10 cellular contexts compared by ENCODE assay signal in genomic region chr15:40100947-40101905, GRCh38. TPM values are rescaled to one million over a fixed set of nuclear protein-coding genes. Genes with fewer than 3 reads are reported as not detected.
DNase-seq lines count a peak whose midpoint lies in the region; ATAC-seq, FAIRE-seq and TF ChIP-seq lines count a peak whose summit lies in the region.
"Had no signal": no experiment of that assay in that cellular context is flagged by ENCODE, and none has a peak within 500 bp of the region (broad histone marks: within the 10 kb centered on the region; RNA-seq: fewer than 3 reads in every experiment).

No MANE protein-coding gene starts in this region.

- H3K27me3 ChIP-seq in CD4-positive, alpha-beta T cell (ENCODE audit: control insufficient read depth, insufficient read depth, low read length): no peaks in the 10 kb centered on the region
- H3K27me3 ChIP-seq in Karpas-422 (ENCODE audit: low read length) (no peaks in the 10 kb centered on the region), astrocyte (ENCODE audit: insufficient read depth, low read length) (no peaks in the 10 kb centered on the region), pancreas (no peaks in the 10 kb centered on the region)

- no peaks in the 10 kb centered on the region for H3K9me2 ChIP-seq in Karpas-422 (replicated peaks; ENCODE audit: insufficient read depth, low read length)

- peak overlapping the region; percentile 49 for H3K4me3 Mint-ChIP-seq in CD4-positive, alpha-beta T cell
- peak overlapping the region; percentile 67 for H3K4me3 Mint-ChIP-seq in astrocyte (ENCODE audit: unreplicated experiment)

- H3K27ac Mint-ChIP-seq in CD4-positive, alpha-beta T cell: peak overlapping the region; percentile 24
- peak overlapping the region; percentile 6 for H3K27ac Mint-ChIP-seq in astrocyte (ENCODE audit: unreplicated experiment)

- peaks cover 63% of the 10 kb centered on the region for H3K4me1 Mint-ChIP-seq in CD4-positive, alpha-beta T cell (ENCODE audit: low read depth)
- H3K4me1 Mint-ChIP-seq in astrocyte (ENCODE audit: low read depth, unreplicated experiment): peaks cover 82% of the 10 kb centered on the region

- no peaks in the 10 kb centered on the region; the same call in 1 of the 2 replicates for H4K20me1 ChIP-seq in Karpas-422 (ENCODE audit: insufficient read depth, low read depth, low read length)
- no peaks in the 10 kb centered on the region for H4K20me1 ChIP-seq in astrocyte (ENCODE audit: insufficient read depth, low read length)

- H3K36me3 ChIP-seq in Karpas-422 (ENCODE audit: insufficient read depth, low read length) (no peaks in the 10 kb centered on the region), astrocyte (ENCODE audit: insufficient read depth, low read length) (no peaks in the 10 kb centered on the region), pancreas (no peaks in the 10 kb centered on the region)

- H3K4me3 ChIP-seq in Karpas-422 (ENCODE audit: low read length) (no peak overlapping the region; the same call in 1 of the 2 replicates), astrocyte (ENCODE audit: insufficient read depth, low read depth, low read length) (no peak overlapping the region), pancreas (no peak overlapping the region)

- intact Hi-C loops in CD4-positive, alpha-beta T cell (cut with DNase I, micrococcal nuclease): no loop called here
- intact Hi-C loops in pancreas (cut with DNase I): loop anchor here in 1 of 3 donors (5.0 kb wide), 1 partner anchor 54 kb away; no protein-coding TSS in a partner anchor

- CTCF ChIA-PET in CD4-positive, alpha-beta T cell (lab: Charles Lee): interaction anchor here (0.6 to 1.0 kb wide), 2 partner anchors 14 to 63 kb away, joined by 3 read pairs; no protein-coding TSS in a partner anchor

- no peaks in the 10 kb centered on the region for H3K36me3 Mint-ChIP-seq in CD4-positive, alpha-beta T cell (ENCODE audit: low read depth)
- peaks cover 12% of the 10 kb centered on the region for H3K36me3 Mint-ChIP-seq in astrocyte (ENCODE audit: low read depth, unreplicated experiment)

- no peak overlapping the region for H2AFZ ChIP-seq in Karpas-422 (ENCODE audit: low read length)
- H2AFZ ChIP-seq in astrocyte (ENCODE audit: low read depth, low read length): no peak overlapping the region

- H3K79me2 ChIP-seq in Karpas-422 (ENCODE audit: low read length): no peaks in the 10 kb centered on the region
- H3K79me2 ChIP-seq in astrocyte (ENCODE audit: insufficient read depth, low read length): no peaks in the 10 kb centered on the region

- POLR2A ChIA-PET in CD4-positive, alpha-beta T cell (lab: Charles Lee): interaction anchor here (0.6 to 1.2 kb wide), 5 partner anchors 20 to 62 kb away, joined by 3 read pairs; partner anchors contain the start of gene SRP14

- FAIRE-seq in astrocyte (lab: Jason Lieb, UNC): no peak
- no peak for FAIRE-seq in pancreas (lab: Jason Lieb, UNC)
- FAIRE-seq: H54, keratinocyte had no signal

- no peaks in the 10 kb centered on the region for H3K27me3 Mint-ChIP-seq in CD4-positive, alpha-beta T cell
- no peaks in the 10 kb centered on the region for H3K27me3 Mint-ChIP-seq in astrocyte (ENCODE audit: low read depth, unreplicated experiment)

- no peak for DNase-seq in CD4-positive, alpha-beta T cell
- DNase-seq in Karpas-422: peak; percentile 68
- DNase-seq in astrocyte (ENCODE audit: low read depth): no peak
- DNase-seq in pancreas: no peak
- DNase-seq in 8988T: no peak
- no peak for DNase-seq in SHP77 (lab: John Stamatoyannopoulos, UW)
- no peak for DNase-seq in activated gamma-delta T cell treated with Interleukin-2 at 50 U/mL for 16 hours

- no peak for ATAC-seq in CD4-positive, alpha-beta T cell (ENCODE audit: poor library complexity)
- no peak for ATAC-seq in pancreas
- ATAC-seq in HG02870 (IDR thresholded peaks at IDR 0.05; ENCODE audit: unreplicated experiment): no peak

- peak overlapping the region; percentile 18; the same call in 1 of the 2 replicates for H3K9ac ChIP-seq in Karpas-422 (ENCODE audit: low read length)
- no peak overlapping the region for H3K9ac ChIP-seq in astrocyte (ENCODE audit: low read length)

- H3K4me2 ChIP-seq in Karpas-422 (ENCODE audit: low read depth, low read length, poor library complexity, severe bottlenecking) (peak overlapping the region; percentile 53), astrocyte (ENCODE audit: low read length) (no peak overlapping the region)

- TF ChIP-seq CTCF in CD4-positive, alpha-beta T cell (IDR thresholded peaks at IDR 0.05): no peak
- TF ChIP-seq CTCF in astrocyte (IDR thresholded peaks at IDR 0.05; ENCODE audit: insufficient read depth, low read depth, low read length): no peak
- no peak for TF ChIP-seq CTCF in pancreas (IDR thresholded peaks at IDR 0.05)

- no peaks in the 10 kb centered on the region for H3K9me3 ChIP-seq in CD4-positive, alpha-beta T cell (ENCODE audit: control insufficient read depth, low read length)
- H3K9me3 ChIP-seq in Karpas-422 (ENCODE audit: low read length) (no peaks in the 10 kb centered on the region), astrocyte (ENCODE audit: insufficient read depth, low read depth, low read length) (no peaks in the 10 kb centered on the region), pancreas (no peaks in the 10 kb centered on the region)

- 35 to 39% methylated on average over 6 of the region's 6 CpGs for WGBS in pancreas, 2 donors

- H3K4me1 ChIP-seq in Karpas-422 (ENCODE audit: low read length): peaks cover 68% of the 10 kb centered on the region
- peaks cover 73% of the 10 kb centered on the region for H3K4me1 ChIP-seq in astrocyte (ENCODE audit: insufficient read depth, low read length)
- peaks cover 89 to 95% (median 90%) of the 10 kb centered on the region in 3 donors for H3K4me1 ChIP-seq in pancreas

- H3K27ac ChIP-seq in CD4-positive, alpha-beta T cell (ENCODE audit: low read depth, low read length): no peak overlapping the region
- no peak overlapping the region for H3K27ac ChIP-seq in Karpas-422 (ENCODE audit: low read length)
- H3K27ac ChIP-seq in astrocyte (ENCODE audit: low read depth, low read length): no peak overlapping the region
- H3K27ac ChIP-seq in pancreas: peak overlapping the region; percentile 53 to 95 (median 88)

- no peaks in the 10 kb centered on the region for H3K9me3 Mint-ChIP-seq in CD4-positive, alpha-beta T cell
- peaks cover 3% of the 10 kb centered on the region for H3K9me3 Mint-ChIP-seq in astrocyte (ENCODE audit: unreplicated experiment)

RNA-seq across cellular contexts. Expression of gene BMF, which starts 7.5 kb away (rescaled TPM):
- total RNA-seq in CD4-positive, alpha-beta T cell: 10 to 100 TPM; 13.5 to 13.9 TPM
- 3.0 and 5.4 TPM in 2 replicates for total RNA-seq in Karpas-422 (2014; rRNA removed; shearing (Covaris generic); ENCODE audit: low replicate concordance)
- total RNA-seq in astrocyte: 31.0 and 31.8 TPM in 2 replicates
- 10 to 100 TPM in 3 of 6 donors, 1 to 10 TPM in 3; 4.1 to 25.9 (median 8.5) TPM for total RNA-seq in pancreas
- polyA plus RNA-seq in pancreas: 1 to 10 TPM; 4.3 to 4.8 TPM

RNA-seq across cellular contexts. Expression of gene BUB1B, which starts 59.6 kb away (rescaled TPM):
- total RNA-seq in CD4-positive, alpha-beta T cell: 1 to 10 TPM; 1.4 to 2.4 TPM
- total RNA-seq in Karpas-422 (2014; rRNA removed; shearing (Covaris generic); ENCODE audit: low replicate concordance): 58.2 and 60.1 TPM in 2 replicates
- total RNA-seq in astrocyte: 3.2 and 5.2 TPM in 2 replicates
- total RNA-seq in pancreas: 1 to 10 TPM in 3 of 6 donors, under 1 TPM in 1, not detected in 2; 0.92 to 1.9 (median 1.5) TPM
- polyA plus RNA-seq in pancreas: under 1 TPM; 0.09 to 0.30 TPM

Comparison
In these comparisons a context has a peak if more than half of its experiments do, and no peak if none do; other contexts are left out.
1. H3K27ac ChIP-seq: peak in pancreas (4 of 4); none in CD4-positive, alpha-beta T cell (single experiment), Karpas-422 (single experiment) and astrocyte (single experiment).